ENCODE assay signal across 1 cellular context in genomic region chr11:12803086-12803826, GRCh38.
TF ChIP-seq lines count a peak whose summit lies in the region.

No MANE protein-coding gene starts in this region.

TF ChIP-seq in HepG2, 621 proteins besides CTCF, POLR2A, EP300 and RAD21 (continued from another document):
- TF ChIP-seq ZNF687 (CRISPR knock-in tag; IDR thresholded peaks at IDR 0.05) (no peak), PHF21A (CRISPR knock-in tag; IDR thresholded peaks at IDR 0.05) (peak; percentile 12; the same call in 1 of the 2 replicates), HMGXB4 (CRISPR knock-in tag; IDR thresholded peaks at IDR 0.05; ENCODE audit: borderline replicate concordance in 1 of 2, low read depth in 1 of 2) (no peak), MED8 (CRISPR knock-in tag; IDR thresholded peaks at IDR 0.05; ENCODE audit: insufficient replicate concordance) (no peak), ZNF549 (CRISPR knock-in tag; IDR thresholded peaks at IDR 0.05) (no peak), ZNF674 (CRISPR knock-in tag; IDR thresholded peaks at IDR 0.05; ENCODE audit: low read depth) (no peak), REL (CRISPR knock-in tag; conservative IDR thresholded peaks at IDR 0.05) (no peak), ZNF580 (CRISPR knock-in tag; IDR thresholded peaks at IDR 0.05; ENCODE audit: borderline replicate concordance, low read depth) (no peak), ZNF816 (CRISPR knock-in tag; IDR thresholded peaks at IDR 0.05; ENCODE audit: borderline replicate concordance) (peak; percentile 32; the same call in 1 of the 2 replicates), ZBTB4 (CRISPR knock-in tag; IDR thresholded peaks at IDR 0.05; ENCODE audit: borderline replicate concordance) (no peak), ZNF776 (CRISPR knock-in tag; IDR thresholded peaks at IDR 0.05) (no peak), ZBTB10 (CRISPR knock-in tag; IDR thresholded peaks at IDR 0.05; ENCODE audit: borderline replicate concordance) (no peak), YY1 (IDR thresholded peaks at IDR 0.05; ENCODE audit: insufficient read depth, insufficient replicate concordance, low read depth, low read length) (no peak), SMAD1 (CRISPR knock-in tag; IDR thresholded peaks at IDR 0.05; ENCODE audit: borderline replicate concordance, low read depth) (0 out of 2 replicates have a peak, but pooled peaks have one; percentile 53), PRPF4 (IDR thresholded peaks at IDR 0.05; ENCODE audit: low read depth, low read length, poor library complexity, severe bottlenecking) (no peak), DNMT3B (CRISPR knock-in tag; conservative IDR thresholded peaks at IDR 0.05) (0 out of 2 replicates have a peak, but pooled peaks have one; percentile 43)
